Comparison of ENCODE assay signal across 14 cellular contexts in the genomic region with DNA sequence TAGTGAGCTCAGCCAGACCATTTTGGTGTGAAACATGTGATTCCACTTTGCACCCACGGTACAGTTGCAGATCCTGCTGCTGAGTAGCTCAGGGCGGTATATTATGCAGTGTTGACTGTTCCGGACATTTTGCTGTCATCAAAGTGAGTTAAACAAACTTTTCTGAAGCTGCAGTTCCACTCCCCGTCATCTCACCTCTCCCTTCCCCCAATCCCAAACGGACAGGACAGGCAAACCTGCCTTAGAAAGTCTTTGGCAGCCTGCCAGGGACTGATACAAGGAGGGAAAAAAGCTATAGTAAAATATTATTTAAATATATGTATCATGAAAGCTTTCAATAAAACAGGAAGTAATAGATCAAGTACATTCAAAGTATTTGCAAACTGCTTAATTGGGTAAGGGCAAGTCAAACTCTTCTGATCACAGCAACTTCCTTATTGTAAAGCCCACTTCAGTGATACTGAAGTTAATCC. TPM values are rescaled to one million over a fixed set of nuclear protein-coding genes. Genes with fewer than 3 reads are reported as not detected.
DNase-seq lines count a peak whose midpoint lies in the region; ATAC-seq lines count a peak whose summit lies in the region.
"Had no signal": no experiment of that assay in that cellular context is flagged by ENCODE, and none has a peak within 500 bp of the region (broad histone marks: within the 10 kb centered on the region; RNA-seq: fewer than 3 reads in every experiment).

No MANE protein-coding gene starts in this region.

- no peak for ATAC-seq in HG02852 (IDR thresholded peaks at IDR 0.05; ENCODE audit: unreplicated experiment)
- no peak for ATAC-seq in GM19452 (IDR thresholded peaks at IDR 0.05; ENCODE audit: unreplicated experiment)
- no peak for ATAC-seq in Right ventricle myocardium superior (ENCODE audit: poor library complexity)

- intact Hi-C loops in Right ventricle myocardium superior (cut with DNase I) = no loop called here

- H3K4me1 ChIP-seq in SJCRH30 = peaks cover 39% of the 10 kb centered on the region
- H3K4me1 ChIP-seq: upper lobe of left lung had no signal

- no peaks in the 10 kb centered on the region for H3K27me3 ChIP-seq in SJCRH30
- H3K27me3 ChIP-seq: upper lobe of left lung had no signal

- peaks cover 45% of the 10 kb centered on the region for H3K36me3 ChIP-seq in SJCRH30
- H3K36me3 ChIP-seq: upper lobe of left lung had no signal

- DNase-seq in COLO668 (lab: John Stamatoyannopoulos, UW; ENCODE audit: unreplicated experiment) (peak; percentile 52), SJCRH30 (peak; percentile 38 to 69), left kidney (ENCODE audit: low read depth, low spot score) (peak; percentile 63), mesenteric fat pad (ENCODE audit: low spot score) (no peak), Right ventricle myocardium superior (no peak)
- DNase-seq in Jurkat, Clone E6-1 (ENCODE audit: low read depth, low spot score) = peak; percentile 18
- DNase-seq: activated CD4-positive, CD25-positive, alpha-beta regulatory T cell; activated naive CD4-positive, alpha-beta T cell treated with anti-CD3 and anti-CD28 coated beads, Interleukin-2, amount 10 ng/mL, durations not matched to agents 7 days and 5 days; MM.1S; upper lobe of left lung had no signal

- H3K9me3 ChIP-seq in SJCRH30 (replicated peaks) = no peaks in the 10 kb centered on the region
- H3K9me3 ChIP-seq: upper lobe of left lung had no signal

- H3K27ac ChIP-seq in SJCRH30 = peak overlapping the region; percentile 98

- no peak overlapping the region for H3K4me3 ChIP-seq in Jurkat, Clone E6-1 (ENCODE audit: low read length)
- H3K4me3 ChIP-seq in SJCRH30 = no peak overlapping the region

RNA-seq across cellular contexts. Expression of gene SP5, which starts 35.5 kb away (rescaled TPM):
- 2.0 TPM for polyA plus RNA-seq in Jurkat, Clone E6-1 (2012; ENCODE audit: insufficient read depth, insufficient read length)
- total RNA-seq in SJCRH30 (2014; rRNA removed; shearing (Covaris generic)) = 0.10 TPM in 1 of 2 replicates, not detected in the other
- total RNA-seq in mesenteric fat pad (0.26 TPM), Right ventricle myocardium superior (0.46 TPM)
- total RNA-seq: dermis microvascular lymphatic vessel endothelial cell, RPMI7951 had no signal

Comparison
In these comparisons a context has a peak if more than half of its experiments do, and no peak if none do; other contexts are left out.
1. DNase-seq: peak in COLO668 (single experiment), Jurkat, Clone E6-1 (single experiment), SJCRH30 (2 of 2) and left kidney (single experiment); none in mesenteric fat pad (single experiment) and Right ventricle myocardium superior (single experiment).